18 cellular contexts compared by ENCODE assay signal in genomic region chr13:73544175-73544574, GRCh38.
"Had no signal": no experiment of that assay in that cellular context is flagged by ENCODE, and none has a peak within 500 bp of the region (broad histone marks: within the 10 kb centered on the region; RNA-seq: fewer than 3 reads in every experiment).

No MANE protein-coding gene starts in this region.

- H3K27ac ChIP-seq: adrenal gland, colonic mucosa, neutrophil, tibial artery had no signal

- H3K36me3 ChIP-seq: adrenal gland, colonic mucosa, esophagus squamous epithelium, neutrophil, tibial artery had no signal

- H3K27ac Mint-ChIP-seq: activated B cell treated with CpG ODN at 0.5 μM for 24 hours; activated CD4-positive, alpha-beta T cell treated with anti-CD3 and anti-CD28 coated beads, Interleukin-2, amount 10 ng/mL, durations not matched to agents 24 days and 14 days; activated CD8-positive, alpha-beta T cell treated with anti-CD3 and anti-CD28 coated beads, Interleukin-2, amount 10 ng/mL, durations not matched to agents 7 days and 5 days; activated naive CD4-positive, alpha-beta T cell treated with anti-CD3 and anti-CD28 coated beads, Interleukin-2, amount 50 U/mL, for 24 hours; natural killer cell; stimulated activated naive B cell treated with anti-CD40 and anti-IgM and Interleukin-4, amounts not matched to agents 10 μg/mL and 1 μg/mL and 100 μg/mL, for 72 hours had no signal

- ATAC-seq: activated CD8-positive, alpha-beta T cell treated with anti-CD3 and anti-CD28 coated beads, Interleukin-2, amount 10 ng/mL, durations not matched to agents 7 days and 5 days; natural killer cell; stimulated activated naive B cell treated with anti-CD40 and anti-IgM and Interleukin-4, amounts not matched to agents 10 μg/mL and 1 μg/mL and 100 μg/mL, for 72 hours had no signal

- H3K36me3 Mint-ChIP-seq: activated naive CD4-positive, alpha-beta T cell treated with anti-CD3 and anti-CD28 coated beads, Interleukin-2, amount 50 U/mL, for 24 hours; natural killer cell; stimulated activated naive B cell treated with anti-CD40 and anti-IgM and Interleukin-4, amounts not matched to agents 10 μg/mL and 1 μg/mL and 100 μg/mL, for 72 hours had no signal

- H3K27me3 ChIP-seq: adrenal gland, colonic mucosa, esophagus squamous epithelium, neutrophil, tibial artery had no signal

- H3K4me3 Mint-ChIP-seq: activated B cell treated with CpG ODN at 0.5 μM for 24 hours; activated CD4-positive, alpha-beta T cell treated with anti-CD3 and anti-CD28 coated beads, Interleukin-2, amount 10 ng/mL, durations not matched to agents 24 days and 14 days; activated CD8-positive, alpha-beta T cell treated with anti-CD3 and anti-CD28 coated beads, Interleukin-2, amount 10 ng/mL, durations not matched to agents 7 days and 5 days; activated naive CD4-positive, alpha-beta T cell treated with anti-CD3 and anti-CD28 coated beads, Interleukin-2, amount 50 U/mL, for 24 hours; natural killer cell; stimulated activated naive B cell treated with anti-CD40 and anti-IgM and Interleukin-4, amounts not matched to agents 10 μg/mL and 1 μg/mL and 100 μg/mL, for 72 hours had no signal

- DNase-seq: activated B cell treated with CpG ODN at 0.5 μM for 24 hours; activated CD4-positive, alpha-beta T cell treated with anti-CD3 and anti-CD28 coated beads, Interleukin-2, amount 10 ng/mL, durations not matched to agents 24 days and 14 days; activated CD8-positive, alpha-beta memory T cell treated with anti-CD3 and anti-CD28 coated beads, Interleukin-2, amount 50 U/mL, for 4 hours; activated CD8-positive, alpha-beta T cell treated with anti-CD3 and anti-CD28 coated beads, Interleukin-2, amount 10 ng/mL, durations not matched to agents 7 days and 5 days; activated effector memory CD4-positive, alpha-beta T cell treated with anti-CD3 and anti-CD28 coated beads, Interleukin-2, amount 50 U/mL, for 16 hours; activated T-cell treated with anti-CD3 and anti-CD28 coated beads, Interleukin-2, amount 50 U/mL, for 48 hours; adrenal gland; caudate nucleus; colonic mucosa; esophagus squamous epithelium; foreskin fibroblast; mesendoderm; natural killer cell; stimulated activated CD4-positive, alpha-beta T cell treated with anti-CD3 and anti-CD28 coated beads, Interleukin-2, amount 100 ng/mL, for 48 hours; stimulated activated naive B cell treated with anti-CD40 and anti-IgM and Interleukin-4, amounts not matched to agents 10 μg/mL and 1 μg/mL and 100 μg/mL, for 72 hours; tibial artery had no signal

- H3K9me3 Mint-ChIP-seq: activated B cell treated with CpG ODN at 0.5 μM for 24 hours; activated CD4-positive, alpha-beta T cell treated with anti-CD3 and anti-CD28 coated beads, Interleukin-2, amount 10 ng/mL, durations not matched to agents 24 days and 14 days; activated naive CD4-positive, alpha-beta T cell treated with anti-CD3 and anti-CD28 coated beads, Interleukin-2, amount 50 U/mL, for 24 hours; natural killer cell; stimulated activated naive B cell treated with anti-CD40 and anti-IgM and Interleukin-4, amounts not matched to agents 10 μg/mL and 1 μg/mL and 100 μg/mL, for 72 hours had no signal

- H3K4me3 ChIP-seq: adrenal gland, colonic mucosa, esophagus squamous epithelium, tibial artery had no signal

- H3K27me3 Mint-ChIP-seq: activated B cell treated with CpG ODN at 0.5 μM for 24 hours; activated naive CD4-positive, alpha-beta T cell treated with anti-CD3 and anti-CD28 coated beads, Interleukin-2, amount 50 U/mL, for 24 hours; stimulated activated naive B cell treated with anti-CD40 and anti-IgM and Interleukin-4, amounts not matched to agents 10 μg/mL and 1 μg/mL and 100 μg/mL, for 72 hours had no signal

- H3K4me1 Mint-ChIP-seq: activated B cell treated with CpG ODN at 0.5 μM for 24 hours; activated CD4-positive, alpha-beta T cell treated with anti-CD3 and anti-CD28 coated beads, Interleukin-2, amount 10 ng/mL, durations not matched to agents 24 days and 14 days; activated naive CD4-positive, alpha-beta T cell treated with anti-CD3 and anti-CD28 coated beads, Interleukin-2, amount 50 U/mL, for 24 hours; natural killer cell; stimulated activated naive B cell treated with anti-CD40 and anti-IgM and Interleukin-4, amounts not matched to agents 10 μg/mL and 1 μg/mL and 100 μg/mL, for 72 hours had no signal

- H3K9me3 ChIP-seq: adrenal gland, colonic mucosa, esophagus squamous epithelium, neutrophil, tibial artery had no signal

- H3K4me1 ChIP-seq: adrenal gland, colonic mucosa, tibial artery had no signal
